9 cellular contexts compared by ENCODE assay signal in the genomic region with DNA sequence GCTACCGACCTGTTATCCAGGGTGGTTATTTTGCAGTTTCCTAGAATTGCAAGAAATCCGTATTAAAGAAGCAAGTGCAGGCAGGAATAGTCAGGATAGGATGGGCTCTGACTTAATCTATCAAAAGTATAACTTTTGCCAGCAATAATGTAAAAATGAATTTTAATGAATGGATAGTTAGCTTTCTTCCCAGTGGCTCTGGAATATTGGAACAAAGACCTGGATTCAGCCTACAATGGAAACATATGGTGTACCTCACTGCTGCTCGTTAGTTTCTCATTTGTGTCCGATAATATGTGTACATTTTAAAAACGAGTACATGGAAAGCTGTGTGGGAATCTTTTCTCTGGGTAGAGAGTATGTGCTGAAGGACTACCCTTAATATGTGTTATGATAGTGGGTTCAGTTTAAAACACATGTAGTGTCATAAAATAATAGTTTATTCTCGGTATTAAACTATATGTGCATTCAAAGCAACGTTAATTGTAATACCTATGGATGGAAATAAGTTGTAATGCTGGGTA. TPM values are rescaled to one million over a fixed set of nuclear protein-coding genes. Genes with fewer than 3 reads are reported as not detected.
DNase-seq lines count a peak whose midpoint lies in the region; ATAC-seq and TF ChIP-seq lines count a peak whose summit lies in the region.
"Had no signal": no experiment of that assay in that cellular context is flagged by ENCODE, and none has a peak within 500 bp of the region (broad histone marks: within the 10 kb centered on the region; RNA-seq: fewer than 3 reads in every experiment).

No MANE protein-coding gene starts in this region.

- H3K79me2 ChIP-seq in mammary epithelial cell (ENCODE audit: insufficient read depth, low read length) = peaks cover 42% of the 10 kb centered on the region

- H4K20me1 ChIP-seq in mammary epithelial cell (ENCODE audit: insufficient read depth, low read length) = peaks cover 11% of the 10 kb centered on the region

- H3K27me3 ChIP-seq in HUES48 (ENCODE audit: control insufficient read depth, insufficient read depth, low read length) (no peaks in the 10 kb centered on the region), mammary epithelial cell (ENCODE audit: insufficient read depth, low read length) (no peaks in the 10 kb centered on the region), aorta (ENCODE audit: control insufficient read depth in 1 of 2, insufficient read depth in 2 of 2, low read length in 1 of 2) (no peaks in the 10 kb centered on the region)

- dilution Hi-C loops in mammary epithelial cell (cut with HindIII; ENCODE audit: low sequenced_read_pairs) = no loop called here

- no peaks in the 10 kb centered on the region for H3K9me3 Mint-ChIP-seq in activated T-helper 17 cell treated with anti-CD3 and anti-CD28 coated beads, Interleukin-2, amount 50 U/mL, for 72 hours
- H3K9me3 Mint-ChIP-seq: IgD-negative memory B cell had no signal

- no peak overlapping the region for H3K27ac Mint-ChIP-seq in activated T-helper 17 cell treated with anti-CD3 and anti-CD28 coated beads, Interleukin-2, amount 50 U/mL, for 72 hours

- H3K36me3 Mint-ChIP-seq in activated T-helper 17 cell treated with anti-CD3 and anti-CD28 coated beads, Interleukin-2, amount 50 U/mL, for 72 hours (ENCODE audit: low read depth) = peaks cover 21% of the 10 kb centered on the region

- peak overlapping the region; percentile 97 for H3K4me2 ChIP-seq in mammary epithelial cell (ENCODE audit: insufficient read depth, low read depth, low read length)

- H3K4me3 ChIP-seq in HUES48 (ENCODE audit: low read depth, low read length) (peak overlapping the region; percentile 94), mammary epithelial cell (replicated peaks in 1 of 3; ENCODE audit: insufficient read depth in 1 of 3, low read depth in 2 of 3, low read length in 3 of 3) (peak overlapping the region; percentile 65 to 97 (median 89)), aorta (ENCODE audit: low read length in 2 of 2) (peak overlapping the region in 1 of 2 donors; percentile 5)

- H3K4me1 ChIP-seq in HUES48 (ENCODE audit: control insufficient read depth, insufficient read depth, low read length) (peaks cover 23% of the 10 kb centered on the region; the same call in 1 of the 2 replicates), mammary epithelial cell (ENCODE audit: insufficient read depth, low read length) (no peaks in the 10 kb centered on the region), aorta (ENCODE audit: control insufficient read depth in 1 of 2, insufficient read depth in 2 of 2, low read length in 2 of 2) (no peaks in the 10 kb centered on the region)

- ATAC-seq in aorta (ENCODE audit: low FRiP score) (no peak), HG02840 (IDR thresholded peaks at IDR 0.05; ENCODE audit: low FRiP score, unreplicated experiment) (no peak)
- no peak for ATAC-seq in activated T-helper 17 cell treated with anti-CD3 and anti-CD28 coated beads, Interleukin-2, amount 50 U/mL, for 72 hours (replicated peaks)

- H3K36me3 ChIP-seq in HUES48 (ENCODE audit: control insufficient read depth, insufficient read depth, low read length) = 0 out of 2 replicates have a peak, but pooled peaks cover 7% of the 10 kb centered on the region
- H3K36me3 ChIP-seq in mammary epithelial cell (ENCODE audit: insufficient read depth, low read length) = no peaks in the 10 kb centered on the region
- H3K36me3 ChIP-seq in aorta (ENCODE audit: control insufficient read depth in 1 of 2, insufficient read depth in 2 of 2, low read length in 1 of 2) = no peaks in the 10 kb centered on the region

- CTCF ChIA-PET in mammary epithelial cell (lab: Charles Lee; ENCODE audit: low non-redundant PET) = no interaction called here

- no TSS peak for BruUV-seq in mammary epithelial cell (replicated peaks; lab: Mats Ljungman, UMichigan)

- no peak overlapping the region for H3K4me3 Mint-ChIP-seq in activated T-helper 17 cell treated with anti-CD3 and anti-CD28 coated beads, Interleukin-2, amount 50 U/mL, for 72 hours

- peaks cover 19% of the 10 kb centered on the region for H3K4me1 Mint-ChIP-seq in activated T-helper 17 cell treated with anti-CD3 and anti-CD28 coated beads, Interleukin-2, amount 50 U/mL, for 72 hours

- intact Hi-C loops in mammary epithelial cell (cut with micrococcal nuclease) = loop anchor here (5.0 to 10.0 kb wide), 2 partner anchors 146 to 358 kb away; a partner anchor contains a TSS
- intact Hi-C loops in aorta (cut with DNase I) = loop anchor here (5.0 kb wide), 2 partner anchors 76 to 146 kb away; no protein-coding TSS in a partner anchor

- TF ChIP-seq CTCF in 22Rv1 (IDR thresholded peaks at IDR 0.05) = no peak
- TF ChIP-seq CTCF in mammary epithelial cell (conservative IDR thresholded peaks at IDR 0.05 in 1 of 2, IDR thresholded peaks at IDR 0.05 in 1 of 2; ENCODE audit: extremely low read depth in 1 of 2, insufficient read depth in 1 of 2, low read depth in 1 of 2, low read length in 2 of 2) = no peak

- H3K9ac ChIP-seq in HUES48 (ENCODE audit: low read depth, low read length) = no peak overlapping the region
- H3K9ac ChIP-seq in mammary epithelial cell (ENCODE audit: insufficient read depth, low read length) = peak overlapping the region; percentile 62

- in situ Hi-C loops in mammary epithelial cell (cut with MboI; ENCODE audit: low sequenced_read_pairs in 2 of 2) = no loop called here

- DNase-seq in mammary epithelial cell (no peak), midbrain (lab: John Stamatoyannopoulos, UW) (peak; percentile 26), aorta (no peak), amniotic stem cell (lab: John Stamatoyannopoulos, UW) (no peak)

- 11% methylated on average over 7 of the region's 7 CpGs for WGBS in mammary epithelial cell (ENCODE audit: low coverage, missing lambda C conversion rate)
- WGBS in aorta, 2 donors = 33 to 34% methylated on average over 7 of the region's 7 CpGs

- H2AFZ ChIP-seq in mammary epithelial cell (ENCODE audit: low read depth, low read length) = peak overlapping the region; percentile 96

- peak overlapping the region; percentile 88 for H3K27ac ChIP-seq in 22Rv1
- H3K27ac ChIP-seq in HUES48 (ENCODE audit: low read depth, low read length) = peak overlapping the region; percentile 73
- H3K27ac ChIP-seq in mammary epithelial cell (ENCODE audit: insufficient read depth, low read depth, low read length) = peak overlapping the region; percentile 51
- H3K27ac ChIP-seq in aorta (ENCODE audit: low read depth in 1 of 2, low read length in 2 of 2) = no peak overlapping the region

- H3K9me3 ChIP-seq in HUES48 (ENCODE audit: control insufficient read depth, insufficient read depth, low read length) (no peaks in the 10 kb centered on the region), mammary epithelial cell (replicated peaks; ENCODE audit: insufficient read depth, low read length) (no peaks in the 10 kb centered on the region), aorta (ENCODE audit: control insufficient read depth, low read length) (no peaks in the 10 kb centered on the region)

- no peaks in the 10 kb centered on the region for H3K27me3 Mint-ChIP-seq in activated T-helper 17 cell treated with anti-CD3 and anti-CD28 coated beads, Interleukin-2, amount 50 U/mL, for 72 hours
- H3K27me3 Mint-ChIP-seq: IgD-negative memory B cell had no signal

RNA-seq across cellular contexts. Expression of a gene that starts 0.8 kb away (rescaled TPM):
- 1 to 10 TPM; 1.4 to 5.0 TPM for total RNA-seq in mammary epithelial cell
- 1.8 TPM for polyA plus RNA-seq in mammary epithelial cell
- not detected for polyA minus RNA-seq in mammary epithelial cell
- 10 to 100 TPM; 13.5 to 13.8 TPM for total RNA-seq in aorta
- polyA plus RNA-seq in aorta = 10 to 100 TPM in 1 of 2 donors, 1 to 10 TPM in 1; 8.9 to 11.9 TPM
- total RNA-seq in activated T-helper 17 cell treated with anti-CD3 and anti-CD28 coated beads, Interleukin-2, amount 50 U/mL, for 72 hours = 1 to 10 TPM; 1.7 to 4.0 TPM

RNA-seq across cellular contexts. Expression of a gene that starts 1.6 kb away (rescaled TPM):
- total RNA-seq in mammary epithelial cell (10 to 100 TPM; 70.8 to 76.1 TPM), aorta (10 to 100 TPM; 45.2 to 54.5 TPM)
- polyA plus RNA-seq in mammary epithelial cell (62.4 TPM), aorta (10 to 100 TPM; 45.4 to 85.0 TPM)
- 27.5 TPM for polyA minus RNA-seq in mammary epithelial cell
- total RNA-seq in activated T-helper 17 cell treated with anti-CD3 and anti-CD28 coated beads, Interleukin-2, amount 50 U/mL, for 72 hours = 10 to 100 TPM; 81.9 to 83.9 TPM

Comparison
In these comparisons a context has a peak if more than half of its experiments do, and no peak if none do; other contexts are left out.
1. H3K27ac ChIP-seq: peak in 22Rv1 (single experiment), HUES48 (single experiment) and mammary epithelial cell (single experiment); none in aorta (0 of 2).